Comparison of ENCODE assay signal across 8 cellular contexts in genomic region chr4:176340871-176341685, GRCh38. TPM values are rescaled to one million over a fixed set of nuclear protein-coding genes. Genes with fewer than 3 reads are reported as not detected.
DNase-seq lines count a peak whose midpoint lies in the region; ATAC-seq, FAIRE-seq and TF ChIP-seq lines count a peak whose summit lies in the region.

No MANE protein-coding gene starts in this region.

- no TSS peak for BruUV-seq in endothelial cell of umbilical vein (replicated peaks; lab: Mats Ljungman, UMichigan)

- no peaks in the 10 kb centered on the region for H4K20me1 ChIP-seq in endothelial cell of umbilical vein (replicated peaks; ENCODE audit: control insufficient read depth, extremely low read depth, insufficient read depth, low read length)

- no peak for TF ChIP-seq POLR2A in endothelial cell of umbilical vein (IDR thresholded peaks at IDR 0.05; ENCODE audit: low read depth, low read length)

- no peak overlapping the region for H2AFZ ChIP-seq in endothelial cell of umbilical vein (ENCODE audit: low read depth, low read length)

- no peak overlapping the region for H3K4me3 Mint-ChIP-seq in naive B cell

- no peaks in the 10 kb centered on the region for H3K9me3 ChIP-seq in endothelial cell of umbilical vein (replicated peaks; ENCODE audit: control insufficient read depth, insufficient read depth, low read length)

- peak; percentile 39 for DNase-seq in AG08396 (ENCODE audit: low spot score)
- peak; percentile 41 for DNase-seq in GM13977 (ENCODE audit: low spot score)
- DNase-seq in RCC 7860 (ENCODE audit: low spot score), result peak; percentile 16
- DNase-seq in endothelial cell of umbilical vein (ENCODE audit: low read depth, low spot score), result peak; percentile 69
- peak; percentile 12 for DNase-seq in naive B cell
- no peak for DNase-seq in mucosa of gallbladder (ENCODE audit: low spot score)
- no peak for DNase-seq in ecto neural progenitor cell (ENCODE audit: low spot score)

- H3K27me3 ChIP-seq in endothelial cell of umbilical vein (ENCODE audit: control insufficient read depth in 2 of 2, insufficient read depth in 2 of 2, low read length in 2 of 2), result no peaks in the 10 kb centered on the region

- in situ Hi-C loops in GM13977 (cut with MboI; ENCODE audit: low pct_unique_long_range_greater_than_20kb, low sequenced_read_pairs, unreplicated experiment), result loop anchor here (25.0 kb wide), 2 partner anchors 304 to 779 kb away; no protein-coding TSS in a partner anchor

- H3K36me3 Mint-ChIP-seq in naive B cell, result peaks cover 7 to 10% of the 10 kb centered on the region in 2 donors

- H3K27ac ChIP-seq in endothelial cell of umbilical vein (ENCODE audit: insufficient read depth, low read depth, low read length), result no peak overlapping the region

- CTCF ChIA-PET in endothelial cell of umbilical vein (lab: Charles Lee), result interaction anchor here (0.6 to 4.6 kb wide), 27 partner anchors 8 to 1978 kb away, joined by 3 to 92 read pairs (median 4); partner anchors contain the start of gene SPATA4

- H3K4me1 ChIP-seq in endothelial cell of umbilical vein (ENCODE audit: control insufficient read depth, extremely low read depth, insufficient read depth, low read length), result peaks cover 7% of the 10 kb centered on the region

- H3K79me2 ChIP-seq in endothelial cell of umbilical vein (ENCODE audit: control insufficient read depth, insufficient read depth, low read length), result no peaks in the 10 kb centered on the region

- peaks cover 6 to 31% (median 22%) of the 10 kb centered on the region in 7 donors for H3K9me3 Mint-ChIP-seq in naive B cell

- intact Hi-C loops in endothelial cell of umbilical vein (cut with micrococcal nuclease), result loop anchor here (1.0 to 5.0 kb wide), 5 partner anchors 191 to 1976 kb away; no protein-coding TSS in a partner anchor

- ATAC-seq in HG03095 (IDR thresholded peaks at IDR 0.05; ENCODE audit: unreplicated experiment) (peak; percentile 76), naive B cell (ENCODE audit: low read depth in 2 of 2) (peak in 1 of 2 donors; percentile 32)

- peak; percentile 55 for TF ChIP-seq CTCF in GM13977 (IDR thresholded peaks at IDR 0.05; ENCODE audit: extremely low read depth, insufficient read depth, missing control alignments)
- peak; percentile 24 to 42 for TF ChIP-seq CTCF in endothelial cell of umbilical vein (IDR thresholded peaks at IDR 0.05; ENCODE audit: extremely low read depth in 1 of 2, insufficient read depth in 1 of 2, low read depth in 1 of 2, low read length in 2 of 2)

- dilution Hi-C loops in endothelial cell of umbilical vein (cut with MboI; ENCODE audit: extremely low pct_ligation_motif_present, low sequenced_read_pairs), result no loop called here

- H3K27me3 Mint-ChIP-seq in naive B cell, result no peaks in the 10 kb centered on the region

- H3K4me2 ChIP-seq in endothelial cell of umbilical vein (ENCODE audit: insufficient read depth, low read length), result peak overlapping the region; percentile 55

- H3K9me1 ChIP-seq in endothelial cell of umbilical vein (replicated peaks; ENCODE audit: control insufficient read depth, extremely low read depth, insufficient read depth, low read length), result no peaks in the 10 kb centered on the region

- H3K27ac Mint-ChIP-seq in naive B cell, result peak overlapping the region in 1 of 6 donors; percentile 58

- FAIRE-seq in RCC 7860 (lab: Jason Lieb, UNC) (peak; percentile 42), endothelial cell of umbilical vein (lab: Jason Lieb, UNC) (peak; percentile 73)

- no peaks in the 10 kb centered on the region for H3K4me1 Mint-ChIP-seq in naive B cell

- POLR2A ChIA-PET in endothelial cell of umbilical vein (lab: Charles Lee), result no interaction called here

- no peaks in the 10 kb centered on the region for H3K36me3 ChIP-seq in endothelial cell of umbilical vein (ENCODE audit: control insufficient read depth in 2 of 2, extremely low read depth in 1 of 2, insufficient read depth in 2 of 2, low read length in 2 of 2)

- no peak overlapping the region for H3K4me3 ChIP-seq in endothelial cell of umbilical vein (replicated peaks in 1 of 3; ENCODE audit: insufficient read depth in 1 of 3, low read depth in 1 of 3, low read length in 3 of 3)

- H3K9ac ChIP-seq in endothelial cell of umbilical vein (replicated peaks; ENCODE audit: extremely low read depth, insufficient read depth, low read length), result no peak overlapping the region

TF ChIP-seq in endothelial cell of umbilical vein, 7 proteins besides CTCF, POLR2A, EP300 and RAD21:
- TF ChIP-seq POLR2AphosphoS5 (IDR thresholded peaks at IDR 0.05; ENCODE audit: insufficient read depth, low read depth, low read length), result no peak
- TF ChIP-seq MYC (IDR thresholded peaks at IDR 0.05; ENCODE audit: low read depth, low read length), result no peak
- TF ChIP-seq JUN (IDR thresholded peaks at IDR 0.05; ENCODE audit: borderline replicate concordance, insufficient read depth, insufficient read length, low read depth), result no peak
- no peak for TF ChIP-seq FOS (IDR thresholded peaks at IDR 0.05; ENCODE audit: borderline replicate concordance, insufficient read depth, low read length)
- TF ChIP-seq GATA2 (IDR thresholded peaks at IDR 0.05; ENCODE audit: insufficient read depth, insufficient read length, low read depth, low read length), result no peak
- no peak for TF ChIP-seq MAX (IDR thresholded peaks at IDR 0.05; ENCODE audit: insufficient read depth, insufficient read length)
- no peak for TF ChIP-seq EZH2 (IDR thresholded peaks at IDR 0.05; ENCODE audit: borderline replicate concordance, low read depth, low read length, severe bottlenecking)
TF ChIP-seq in endothelial cell of umbilical vein: peak in this region for 0.

RNA-seq across cellular contexts. Expression of gene SPCS3, which starts 21.3 kb away (rescaled TPM):
- 179 and 183 TPM in 2 replicates for total RNA-seq in endothelial cell of umbilical vein
- 25.4 and 36.4 TPM in 2 replicates for polyA plus RNA-seq in endothelial cell of umbilical vein
- polyA plus RNA-seq in endothelial cell of umbilical vein (2011; cell fraction: cytosol; rRNA removed), result 31.0 and 36.5 TPM in 2 replicates
- 49.4 and 73.0 TPM in 2 replicates for polyA plus RNA-seq in endothelial cell of umbilical vein (2011; cell fraction: nucleus; rRNA removed)
- 71.9 and 75.1 TPM in 2 replicates for polyA plus RNA-seq in endothelial cell of umbilical vein (2012)
- polyA minus RNA-seq in endothelial cell of umbilical vein, result 37.2 and 49.0 TPM in 2 replicates
- 31.7 TPM for polyA minus RNA-seq in endothelial cell of umbilical vein (2011; cell fraction: cytosol; rRNA and poly(A)+ RNA removed)
- 131 and 158 TPM in 2 replicates for polyA minus RNA-seq in endothelial cell of umbilical vein (2011; cell fraction: nucleus; rRNA and poly(A)+ RNA removed)
- polyA plus RNA-seq in naive B cell (ENCODE audit: low read depth in 6 of 6), result 10 to 100 TPM; 32.8 to 56.8 (median 38.0) TPM
- 151 TPM for total RNA-seq in mucosa of gallbladder

Comparison
In these comparisons a context has a peak if more than half of its experiments do, and no peak if none do; other contexts are left out.
1. DNase-seq: peak in AG08396 (single experiment), GM13977 (single experiment), RCC 7860 (single experiment), endothelial cell of umbilical vein (single experiment) and naive B cell (single experiment); none in mucosa of gallbladder (single experiment) and ecto neural progenitor cell (single experiment).